ENCODE assay signal across 15 cellular contexts in the genomic region with DNA sequence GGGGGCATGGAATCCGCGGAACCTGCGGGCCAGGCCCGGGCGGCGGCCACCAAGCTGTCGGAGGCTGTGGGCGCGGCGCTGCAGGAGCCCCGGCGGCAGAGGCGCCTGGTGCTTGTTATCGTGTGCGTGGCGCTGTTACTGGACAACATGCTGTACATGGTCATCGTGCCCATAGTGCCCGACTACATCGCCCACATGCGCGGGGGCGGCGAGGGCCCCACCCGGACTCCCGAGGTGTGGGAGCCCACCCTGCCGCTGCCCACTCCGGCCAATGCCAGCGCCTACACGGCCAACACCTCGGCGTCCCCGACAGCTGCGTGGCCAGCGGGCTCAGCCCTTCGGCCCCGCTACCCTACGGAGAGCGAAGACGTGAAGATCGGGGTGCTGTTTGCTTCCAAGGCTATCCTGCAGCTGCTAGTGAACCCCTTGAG. TPM values are rescaled to one million over a fixed set of nuclear protein-coding genes. Genes with fewer than 3 reads are reported as not detected.
DNase-seq lines count a peak whose midpoint lies in the region; ATAC-seq and TF ChIP-seq lines count a peak whose summit lies in the region.
"Had no signal": no experiment of that assay in that cellular context is flagged by ENCODE, and none has a peak within 500 bp of the region (broad histone marks: within the 10 kb centered on the region; RNA-seq: fewer than 3 reads in every experiment).

No MANE protein-coding gene starts in this region.

- no peaks in the 10 kb centered on the region for H3K9me3 Mint-ChIP-seq in natural killer cell

- H2AFZ ChIP-seq in neural cell (ENCODE audit: low read depth, low read length), result no peak overlapping the region

- peak overlapping the region; percentile 23 for H3K9ac ChIP-seq in neural cell (ENCODE audit: low read length)

- H3K9me3 ChIP-seq in heart left ventricle (no peaks in the 10 kb centered on the region), neural cell (ENCODE audit: low read length) (no peaks in the 10 kb centered on the region)

- H3K4me3 Mint-ChIP-seq in natural killer cell, result no peak overlapping the region
- H3K4me3 Mint-ChIP-seq: stimulated activated naive CD8-positive, alpha-beta T cell treated with anti-CD3 and anti-CD28 coated beads, Interleukin-15, Interleukin-2, amounts not matched to agents 100 ng/mL and 50 ng/mL, for 24 hours; T-helper 1 cell treated with Interleukin-12 subunit alpha and Interleukin-12 subunit beta and Interleukin-4 antibody, amounts not matched to agents 30 μg/mL and 1 μg/mL, for 36 hours had no signal

- no peak overlapping the region for H3K4me2 ChIP-seq in neural cell (ENCODE audit: low read length)

- intact Hi-C loops in cardiac septum (cut with DNase I) (no loop called here), heart left ventricle (cut with DNase I) (no loop called here), natural killer cell (cut with micrococcal nuclease) (no loop called here)

- no peaks in the 10 kb centered on the region for H3K9me2 ChIP-seq in neural cell (ENCODE audit: insufficient read depth, low read length)

- no peaks in the 10 kb centered on the region for H3F3A ChIP-seq in neural cell (ENCODE audit: insufficient read depth, low read length, poor library complexity, severe bottlenecking)

- no peak for TF ChIP-seq EP300 in neural cell (conservative IDR thresholded peaks at IDR 0.05; ENCODE audit: poor library complexity, severe bottlenecking)

- H3K4me3 ChIP-seq in heart left ventricle (peak overlapping the region in 3 of 12 donors; percentile 4 to 18 (median 7)), coronary artery (peak overlapping the region; percentile 59), neural cell (ENCODE audit: low read length) (peak overlapping the region; percentile 65)

- no peak for TF ChIP-seq RAD21 in neural cell (conservative IDR thresholded peaks at IDR 0.05)

- H3K4me1 Mint-ChIP-seq in natural killer cell, result peaks cover 15 to 24% of the 10 kb centered on the region in 2 donors

- 3 to 4% (median 3%) methylated on average over 22 to 40 of the region's 40 CpGs for WGBS in heart left ventricle, 4 donors

- H3K4me1 ChIP-seq in heart left ventricle, result peaks cover 0 to 47% (median 5%) of the 10 kb centered on the region in 12 donors

- H3K27ac ChIP-seq in heart left ventricle (no peak overlapping the region), coronary artery (no peak overlapping the region), neural cell (ENCODE audit: low read length) (no peak overlapping the region)

- DNase-seq in cardiac septum (ENCODE audit: low spot score) (peak; percentile 50), heart left ventricle (no peak), coronary artery (ENCODE audit: low spot score) (peak; percentile 26), ureter (ENCODE audit: low spot score) (no peak), natural killer cell (no peak)
- DNase-seq: DMS153, naive B cell had no signal

- TF ChIP-seq POLR2A in heart left ventricle (IDR thresholded peaks at IDR 0.05), result no peak

- no peaks in the 10 kb centered on the region for H4K20me1 ChIP-seq in neural cell (ENCODE audit: insufficient read depth)

- H3K79me2 ChIP-seq in neural cell (replicated peaks; ENCODE audit: insufficient read depth, low read length), result no peaks in the 10 kb centered on the region

- no peaks in the 10 kb centered on the region for H3K36me3 Mint-ChIP-seq in natural killer cell

- H3K27ac Mint-ChIP-seq in natural killer cell, result no peak overlapping the region
- H3K27ac Mint-ChIP-seq: stimulated activated naive CD8-positive, alpha-beta T cell treated with anti-CD3 and anti-CD28 coated beads, Interleukin-15, Interleukin-2, amounts not matched to agents 100 ng/mL and 50 ng/mL, for 24 hours; T-helper 1 cell treated with Interleukin-12 subunit alpha and Interleukin-12 subunit beta and Interleukin-4 antibody, amounts not matched to agents 30 μg/mL and 1 μg/mL, for 36 hours had no signal

- H3K36me3 ChIP-seq in heart left ventricle, result no peaks in the 10 kb centered on the region
- no peaks in the 10 kb centered on the region for H3K36me3 ChIP-seq in neural cell (ENCODE audit: insufficient read depth, low read length)

- peaks cover 56 to 64% of the 10 kb centered on the region in 2 donors for H3K27me3 Mint-ChIP-seq in natural killer cell (ENCODE audit: low read depth in 2 of 2)

- no peak for ATAC-seq in heart left ventricle
- ATAC-seq in GM18520 (IDR thresholded peaks at IDR 0.05; ENCODE audit: unreplicated experiment), result no peak
- ATAC-seq in GM18873 (IDR thresholded peaks at IDR 0.05; ENCODE audit: low FRiP score, unreplicated experiment), result no peak
- ATAC-seq in natural killer cell, result no peak
- ATAC-seq: HCT116 had no signal

- no peak for TF ChIP-seq CTCF in heart left ventricle (IDR thresholded peaks at IDR 0.05)
- no peak for TF ChIP-seq CTCF in coronary artery (IDR thresholded peaks at IDR 0.05)
- TF ChIP-seq CTCF in neural cell (IDR thresholded peaks at IDR 0.05; ENCODE audit: poor library complexity, severe bottlenecking), result no peak
- no peak for TF ChIP-seq CTCF in natural killer cell (IDR thresholded peaks at IDR 0.05)

- H3K27me3 ChIP-seq in heart left ventricle, result peaks cover 52 to 87% (median 84%) of the 10 kb centered on the region in 9 donors
- H3K27me3 ChIP-seq in neural cell (ENCODE audit: insufficient read depth, low read depth, low read length), result peaks cover 100% of the 10 kb centered on the region

TF ChIP-seq in neural cell, 6 proteins besides CTCF, POLR2A, EP300 and RAD21:
- no peak for TF ChIP-seq EZH2 (IDR thresholded peaks at IDR 0.05; ENCODE audit: borderline replicate concordance, insufficient read depth, low read length, poor library complexity, severe bottlenecking)
- no peak for TF ChIP-seq POLR2AphosphoS5 (IDR thresholded peaks at IDR 0.05)
- no peak for TF ChIP-seq TAF1 (IDR thresholded peaks at IDR 0.05; ENCODE audit: low read depth)
- no peak for TF ChIP-seq SMC3 (conservative IDR thresholded peaks at IDR 0.05; ENCODE audit: poor library complexity)
- TF ChIP-seq, protein P1, sequence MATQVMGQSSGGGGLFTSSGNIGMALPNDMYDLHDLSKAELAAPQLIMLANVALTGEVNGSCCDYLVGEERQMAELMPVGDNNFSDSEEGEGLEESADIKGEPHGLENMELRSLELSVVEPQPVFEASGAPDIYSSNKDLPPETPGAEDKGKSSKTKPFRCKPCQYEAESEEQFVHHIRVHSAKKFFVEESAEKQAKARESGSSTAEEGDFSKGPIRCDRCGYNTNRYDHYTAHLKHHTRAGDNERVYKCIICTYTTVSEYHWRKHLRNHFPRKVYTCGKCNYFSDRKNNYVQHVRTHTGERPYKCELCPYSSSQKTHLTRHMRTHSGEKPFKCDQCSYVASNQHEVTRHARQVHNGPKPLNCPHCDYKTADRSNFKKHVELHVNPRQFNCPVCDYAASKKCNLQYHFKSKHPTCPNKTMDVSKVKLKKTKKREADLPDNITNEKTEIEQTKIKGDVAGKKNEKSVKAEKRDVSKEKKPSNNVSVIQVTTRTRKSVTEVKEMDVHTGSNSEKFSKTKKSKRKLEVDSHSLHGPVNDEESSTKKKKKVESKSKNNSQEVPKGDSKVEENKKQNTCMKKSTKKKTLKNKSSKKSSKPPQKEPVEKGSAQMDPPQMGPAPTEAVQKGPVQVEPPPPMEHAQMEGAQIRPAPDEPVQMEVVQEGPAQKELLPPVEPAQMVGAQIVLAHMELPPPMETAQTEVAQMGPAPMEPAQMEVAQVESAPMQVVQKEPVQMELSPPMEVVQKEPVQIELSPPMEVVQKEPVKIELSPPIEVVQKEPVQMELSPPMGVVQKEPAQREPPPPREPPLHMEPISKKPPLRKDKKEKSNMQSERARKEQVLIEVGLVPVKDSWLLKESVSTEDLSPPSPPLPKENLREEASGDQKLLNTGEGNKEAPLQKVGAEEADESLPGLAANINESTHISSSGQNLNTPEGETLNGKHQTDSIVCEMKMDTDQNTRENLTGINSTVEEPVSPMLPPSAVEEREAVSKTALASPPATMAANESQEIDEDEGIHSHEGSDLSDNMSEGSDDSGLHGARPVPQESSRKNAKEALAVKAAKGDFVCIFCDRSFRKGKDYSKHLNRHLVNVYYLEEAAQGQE (IDR thresholded peaks at IDR 0.05; ENCODE audit: borderline replicate concordance), result no peak
- TF ChIP-seq MXI1 (conservative IDR thresholded peaks at IDR 0.05; ENCODE audit: poor library complexity, severe bottlenecking), result no peak

RNA-seq across cellular contexts. Expression of a gene that starts 0.6 kb away (rescaled TPM):
- total RNA-seq in cardiac septum (not detected), heart left ventricle (not detected), ureter (not detected), natural killer cell (not detected)
- polyA plus RNA-seq in heart left ventricle (not detected), neural cell (not detected in 2 replicates)
- polyA minus RNA-seq in neural cell, result not detected in 2 replicates
- total RNA-seq: skeletal muscle tissue had no signal

RNA-seq across cellular contexts. Expression of a gene that starts 3.1 kb away (rescaled TPM):
- not detected for total RNA-seq in cardiac septum
- total RNA-seq in heart left ventricle, result not detected
- not detected for polyA plus RNA-seq in heart left ventricle
- not detected in 2 replicates for polyA plus RNA-seq in neural cell
- polyA minus RNA-seq in neural cell, result not detected in 2 replicates
- total RNA-seq in ureter, result not detected
- total RNA-seq in natural killer cell, result not detected
- total RNA-seq: skeletal muscle tissue had no signal
- polyA plus RNA-seq: adipose tissue had no signal

Comparison
In these comparisons a context has a peak if more than half of its experiments do, and no peak if none do; other contexts are left out.
1. DNase-seq: peak in cardiac septum (single experiment) and coronary artery (single experiment); none in heart left ventricle (0 of 5), ureter (single experiment) and natural killer cell (single experiment).